Comparison of ENCODE assay signal across 23 cellular contexts in the genomic region with DNA sequence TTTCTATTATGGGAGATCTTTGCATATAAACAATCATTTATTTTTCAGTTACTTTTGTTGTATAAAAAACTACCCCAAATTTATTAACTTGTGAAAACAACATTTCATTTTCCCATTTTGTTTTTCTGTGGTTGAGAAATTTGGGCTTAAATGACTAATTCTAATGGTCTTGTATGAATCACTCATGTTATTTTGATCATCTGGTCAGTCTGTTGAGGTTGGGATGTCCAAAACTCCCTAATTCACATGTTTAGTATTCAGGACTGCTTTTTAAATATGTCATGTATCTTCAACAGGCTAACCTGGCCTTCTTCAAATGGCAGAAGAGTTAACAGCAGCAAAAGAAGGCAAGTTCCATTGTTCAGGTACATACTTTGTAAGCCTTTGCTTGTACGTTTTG.
DNase-seq lines count a peak whose midpoint lies in the region; ATAC-seq, FAIRE-seq and TF ChIP-seq lines count a peak whose summit lies in the region.
"Had no signal": no experiment of that assay in that cellular context is flagged by ENCODE, and none has a peak within 500 bp of the region (broad histone marks: within the 10 kb centered on the region; RNA-seq: fewer than 3 reads in every experiment).

No MANE protein-coding gene starts in this region.

- no peaks in the 10 kb centered on the region for H3K27me3 ChIP-seq in GM12878 (replicated peaks in 1 of 2; ENCODE audit: control insufficient read depth in 2 of 2, insufficient read depth in 2 of 2, low read length in 1 of 2)
- H3K27me3 ChIP-seq: ascending aorta; BLaER1 treated with 17β-estradiol and CSF1 and Interleukin-3, amounts not matched to agents 10 nM and 100 nM had no signal

- intact Hi-C loops in GM12878 (cut with micrococcal nuclease; ENCODE audit: unreplicated experiment) = loop anchor here (2.0 kb wide), 1 partner anchor 18 kb away; no protein-coding TSS in a partner anchor

- peak overlapping the region; percentile 20; the same call in 1 of the 2 replicates for H3K4me2 ChIP-seq in GM12878 (ENCODE audit: control insufficient read depth, insufficient read depth)
- H3K4me2 ChIP-seq: BLaER1 treated with 17β-estradiol and CSF1 and Interleukin-3, amounts not matched to agents 10 nM and 100 nM had no signal

- peak; percentile 76 for ATAC-seq in GM18873 (IDR thresholded peaks at IDR 0.05; ENCODE audit: low FRiP score, unreplicated experiment)
- ATAC-seq in GM21619 (IDR thresholded peaks at IDR 0.05; ENCODE audit: unreplicated experiment) = peak; percentile 63
- peak; percentile 94 for ATAC-seq in HG03039 (IDR thresholded peaks at IDR 0.05; ENCODE audit: unreplicated experiment)
- peak; percentile 93 for ATAC-seq in GM12878
- ATAC-seq: activated CD4-positive, CD25-positive, alpha-beta regulatory T cell treated with anti-CD3 and anti-CD28 coated beads, Interleukin-2, amount 50 U/mL, for 24 hours; activated CD8-positive, alpha-beta memory T cell treated with anti-CD3 and anti-CD28 coated beads, Interleukin-2, amount 10 ng/mL, durations not matched to agents 7 days and 5 days; T-helper 17 cell had no signal

- FAIRE-seq in GM12878 (lab: Jason Lieb, UNC) = peak; percentile 23
- FAIRE-seq: colon, HTR-8/SVneo had no signal

- TF ChIP-seq RAD21 in GM12878 (IDR thresholded peaks at IDR 0.05; ENCODE audit: insufficient read depth, low read depth, low read length) = 0 out of 2 replicates have a peak, but pooled peaks have one; percentile 15

- no peak for DNase-seq in GM12878 (ENCODE audit: low read depth, low spot score)
- DNase-seq in NAMALWA (ENCODE audit: low spot score) = no peak
- DNase-seq in hepatic stellate cell (ENCODE audit: low spot score) = no peak
- no peak for DNase-seq in dedifferentiated amniotic fluid mesenchymal stem cell (ENCODE audit: extremely low spot score)
- DNase-seq in HT-29 (ENCODE audit: low spot score) = no peak
- DNase-seq: activated CD8-positive, alpha-beta memory T cell treated with anti-CD3 and anti-CD28 coated beads, Interleukin-2, amount 10 ng/mL, durations not matched to agents 7 days and 5 days; activated gamma-delta T cell; DMS153; immature natural killer cell; NK-92 treated with Interleukin-12 subunit alpha and Interleukin-12 subunit beta, amount 100 ng/mL, for 24 hours; retina; Right ventricle myocardium superior; T-helper 17 cell had no signal

- POLR2A ChIA-PET in GM12878 (lab: Charles Lee) = no interaction called here

- no peak overlapping the region for H3K4me3 ChIP-seq in GM12878
- H3K4me3 ChIP-seq: ascending aorta; BLaER1 treated with 17β-estradiol and CSF1 and Interleukin-3, amounts not matched to agents 10 nM and 100 nM; lung had no signal

- peak overlapping the region; percentile 48; the same call in 1 of the 2 replicates for H3K27ac ChIP-seq in GM12878 (ENCODE audit: control insufficient read depth, insufficient read depth)
- H3K27ac ChIP-seq: ascending aorta; BLaER1 treated with 17β-estradiol and CSF1 and Interleukin-3, amounts not matched to agents 10 nM and 100 nM; epithelial cell of prostate had no signal

- BruUV-seq in GM12878 (replicated peaks; lab: Mats Ljungman, UMichigan) = no TSS peak

- no peak overlapping the region for H3K9ac ChIP-seq in GM12878 (ENCODE audit: control insufficient read depth, insufficient read depth, low read length)
- H3K9ac ChIP-seq: BLaER1 treated with 17β-estradiol and CSF1 and Interleukin-3, amounts not matched to agents 10 nM and 100 nM had no signal

- no peaks in the 10 kb centered on the region for H3K79me2 ChIP-seq in GM12878 (ENCODE audit: control insufficient read depth, insufficient read depth, low read length)

- peaks cover 2% of the 10 kb centered on the region for H3K9me3 ChIP-seq in GM12878 (replicated peaks; ENCODE audit: control insufficient read depth, insufficient read depth, low read length)
- H3K9me3 ChIP-seq: ascending aorta; BLaER1 treated with 17β-estradiol and CSF1 and Interleukin-3, amounts not matched to agents 10 nM and 100 nM had no signal

- TF ChIP-seq POLR2A in GM12878 (IDR thresholded peaks at IDR 0.05; ENCODE audit: low read depth, low read length) = no peak

- peak; percentile 70 to 81 for TF ChIP-seq EP300 in GM12878 (IDR thresholded peaks at IDR 0.05; ENCODE audit: borderline replicate concordance in 1 of 2, control insufficient read depth in 1 of 2, low read depth in 2 of 2, low read length in 2 of 2)

- no peaks in the 10 kb centered on the region for H3K36me3 ChIP-seq in GM12878 (ENCODE audit: control insufficient read depth in 2 of 2, insufficient read depth in 2 of 2, low read length in 1 of 2)
- H3K36me3 ChIP-seq: ascending aorta; BLaER1 treated with 17β-estradiol and CSF1 and Interleukin-3, amounts not matched to agents 10 nM and 100 nM had no signal

- SMC1A ChIA-PET in GM12878 (lab: Charles Lee; ENCODE audit: uncharacterized antibody, unreplicated experiment) = interaction anchor here (1.0 kb wide), 1 partner anchor 45 kb away, joined by 3 read pairs; no protein-coding TSS in a partner anchor

- TF ChIP-seq CTCF in GM12878 (IDR thresholded peaks at IDR 0.05 in 2 of 3, conservative IDR thresholded peaks at IDR 0.05 in 1 of 3; ENCODE audit: control insufficient read depth in 2 of 3, extremely low read depth in 1 of 3, insufficient read depth in 1 of 3, low read depth in 3 of 3, low read length in 3 of 3) = no peak

- H2AFZ ChIP-seq in GM12878 (ENCODE audit: control insufficient read depth, low read depth, low read length) = peak overlapping the region; percentile 44; the same call in 1 of the 2 replicates

- H4K20me1 ChIP-seq in GM12878 (ENCODE audit: control insufficient read depth, insufficient read depth) = no peaks in the 10 kb centered on the region
- H4K20me1 ChIP-seq: BLaER1 treated with 17β-estradiol and CSF1 and Interleukin-3, amounts not matched to agents 10 nM and 100 nM had no signal

- CTCF ChIA-PET in GM12878 (lab: Yijun Ruan, JAX) = no interaction called here

- WGBS in GM12878 (ENCODE audit: insufficient coverage, insufficient replicate concordance, low lambda C conversion rate, missing lambda C conversion rate) = 75% methylated on average over 1 of the region's 1 CpG

- in situ Hi-C loops in GM12878 (cut with MboI) = no loop called here

- RAD21 ChIA-PET in GM12878 (lab: Charles Lee; ENCODE audit: unreplicated experiment) = no interaction called here

- H3K4me1 ChIP-seq in GM12878 (ENCODE audit: control insufficient read depth, insufficient read depth, low read length) = no peaks in the 10 kb centered on the region
- H3K4me1 ChIP-seq: ascending aorta; BLaER1 treated with 17β-estradiol and CSF1 and Interleukin-3, amounts not matched to agents 10 nM and 100 nM had no signal

TF ChIP-seq in GM12878, 131 proteins besides CTCF, POLR2A, EP300 and RAD21 (continues in another document):
- TF ChIP-seq EED (IDR thresholded peaks at IDR 0.05; ENCODE audit: low read depth) (peak; percentile 67), ZBED1 (IDR thresholded peaks at IDR 0.05; ENCODE audit: borderline replicate concordance) (peak; percentile 67; the same call in 1 of the 2 replicates), IRF4 (IDR thresholded peaks at IDR 0.05; ENCODE audit: low read depth, low read length) (peak; percentile 82; the same call in 1 of the 2 replicates), SUZ12 (IDR thresholded peaks at IDR 0.05; ENCODE audit: unreplicated experiment) (no peak), NBN (IDR thresholded peaks at IDR 0.05) (peak; percentile 28; the same call in 1 of the 2 replicates), IKZF1 (conservative IDR thresholded peaks at IDR 0.05) (peak; percentile 58; the same call in 1 of the 2 replicates), CREB1 (IDR thresholded peaks at IDR 0.05; ENCODE audit: low read depth) (0 out of 2 replicates have a peak, but pooled peaks have one; percentile 31), NR2F1 (conservative IDR thresholded peaks at IDR 0.05) (no peak), BRCA1 (IDR thresholded peaks at IDR 0.05; ENCODE audit: low read depth, low read length) (no peak), ATF7 (IDR thresholded peaks at IDR 0.05; ENCODE audit: low read depth) (peak; percentile 38; the same call in 1 of the 2 replicates), CHD2 (IDR thresholded peaks at IDR 0.05; ENCODE audit: borderline replicate concordance, low read depth, low read length) (no peak)
- TF ChIP-seq, protein P1, sequence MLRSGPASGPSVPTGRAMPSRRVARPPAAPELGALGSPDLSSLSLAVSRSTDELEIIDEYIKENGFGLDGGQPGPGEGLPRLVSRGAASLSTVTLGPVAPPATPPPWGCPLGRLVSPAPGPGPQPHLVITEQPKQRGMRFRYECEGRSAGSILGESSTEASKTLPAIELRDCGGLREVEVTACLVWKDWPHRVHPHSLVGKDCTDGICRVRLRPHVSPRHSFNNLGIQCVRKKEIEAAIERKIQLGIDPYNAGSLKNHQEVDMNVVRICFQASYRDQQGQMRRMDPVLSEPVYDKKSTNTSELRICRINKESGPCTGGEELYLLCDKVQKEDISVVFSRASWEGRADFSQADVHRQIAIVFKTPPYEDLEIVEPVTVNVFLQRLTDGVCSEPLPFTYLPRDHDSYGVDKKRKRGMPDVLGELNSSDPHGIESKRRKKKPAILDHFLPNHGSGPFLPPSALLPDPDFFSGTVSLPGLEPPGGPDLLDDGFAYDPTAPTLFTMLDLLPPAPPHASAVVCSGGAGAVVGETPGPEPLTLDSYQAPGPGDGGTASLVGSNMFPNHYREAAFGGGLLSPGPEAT (IDR thresholded peaks at IDR 0.05; ENCODE audit: low read depth) = peak; percentile 89
- TF ChIP-seq, protein P2, sequence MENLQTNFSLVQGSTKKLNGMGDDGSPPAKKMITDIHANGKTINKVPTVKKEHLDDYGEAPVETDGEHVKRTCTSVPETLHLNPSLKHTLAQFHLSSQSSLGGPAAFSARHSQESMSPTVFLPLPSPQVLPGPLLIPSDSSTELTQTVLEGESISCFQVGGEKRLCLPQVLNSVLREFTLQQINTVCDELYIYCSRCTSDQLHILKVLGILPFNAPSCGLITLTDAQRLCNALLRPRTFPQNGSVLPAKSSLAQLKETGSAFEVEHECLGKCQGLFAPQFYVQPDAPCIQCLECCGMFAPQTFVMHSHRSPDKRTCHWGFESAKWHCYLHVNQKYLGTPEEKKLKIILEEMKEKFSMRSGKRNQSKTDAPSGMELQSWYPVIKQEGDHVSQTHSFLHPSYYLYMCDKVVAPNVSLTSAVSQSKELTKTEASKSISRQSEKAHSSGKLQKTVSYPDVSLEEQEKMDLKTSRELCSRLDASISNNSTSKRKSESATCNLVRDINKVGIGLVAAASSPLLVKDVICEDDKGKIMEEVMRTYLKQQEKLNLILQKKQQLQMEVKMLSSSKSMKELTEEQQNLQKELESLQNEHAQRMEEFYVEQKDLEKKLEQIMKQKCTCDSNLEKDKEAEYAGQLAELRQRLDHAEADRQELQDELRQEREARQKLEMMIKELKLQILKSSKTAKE (IDR thresholded peaks at IDR 0.05; ENCODE audit: low read depth, poor library complexity, severe bottlenecking) = peak; percentile 57
